ENCODE assay signal across 8 cellular contexts in genomic region chr20:2692036-2692885, GRCh38. TPM values are rescaled to one million over a fixed set of nuclear protein-coding genes. Genes with fewer than 3 reads are reported as not detected.
DNase-seq lines count a peak whose midpoint lies in the region; ATAC-seq and TF ChIP-seq lines count a peak whose summit lies in the region.

Gene EBF4, plus strand, starts transcription at chr20:2692780. Its CDS starts 866 bp downstream, at chr20:2693646.

- ATAC-seq in natural killer cell (peak in 2 of 3 donors; percentile 19 to 20), GM19467 (IDR thresholded peaks at IDR 0.05; ENCODE audit: unreplicated experiment) (no peak), HG03196 (IDR thresholded peaks at IDR 0.05; ENCODE audit: unreplicated experiment) (no peak)

- DNase-seq in DMS53 treated with DMSO at 0.1 percent for 48 hours (lab: John Stamatoyannopoulos, UW; ENCODE audit: unreplicated experiment) (peak; percentile 25), M059J (ENCODE audit: low read depth) (peak; percentile 21), fibroblast of pulmonary artery (ENCODE audit: low read depth) (peak; percentile 34), natural killer cell (peak; percentile 44), UCSD-AML1 (lab: John Stamatoyannopoulos, UW; ENCODE audit: unreplicated experiment) (no peak)
- DNase-seq in activated T-helper 1 cell treated with anti-CD3 and anti-CD28 coated beads, Interleukin-12 subunit alpha, Interleukin-12 subunit beta, Interleukin-2, Interleukin-4 antibody, amounts not matched to agents 30 ng/mL and 10 ng/mL and 1 ng/mL, durations not matched to agents 14 hours and 24 hours and 36 hours (ENCODE audit: low spot score), result no peak

- H3K4me3 ChIP-seq in fibroblast of pulmonary artery (replicated peaks; ENCODE audit: low read depth, low read length), result peak within 1 kb of the TSS; percentile 38

- H3K36me3 Mint-ChIP-seq in activated T-helper 1 cell treated with anti-CD3 and anti-CD28 coated beads, Interleukin-12 subunit alpha, Interleukin-12 subunit beta, Interleukin-2, Interleukin-4 antibody, amounts not matched to agents 30 ng/mL and 10 ng/mL and 1 ng/mL, durations not matched to agents 14 hours and 24 hours and 36 hours (ENCODE audit: low read depth), result peaks cover 7% of the 10 kb centered on the region
- no peaks in the 10 kb centered on the region for H3K36me3 Mint-ChIP-seq in natural killer cell

- H3K27ac Mint-ChIP-seq in activated T-helper 1 cell treated with anti-CD3 and anti-CD28 coated beads, Interleukin-12 subunit alpha, Interleukin-12 subunit beta, Interleukin-2, Interleukin-4 antibody, amounts not matched to agents 30 ng/mL and 10 ng/mL and 1 ng/mL, durations not matched to agents 14 hours and 24 hours and 36 hours, result peak within 1 kb of the TSS; percentile 83
- peak within 1 kb of the TSS; percentile 93 for H3K27ac Mint-ChIP-seq in natural killer cell

- intact Hi-C loops in activated T-helper 1 cell treated with anti-CD3 and anti-CD28 coated beads, Interleukin-12 subunit alpha, Interleukin-12 subunit beta, Interleukin-2, Interleukin-4 antibody, amounts not matched to agents 30 ng/mL and 10 ng/mL and 1 ng/mL, durations not matched to agents 14 hours and 24 hours and 36 hours (cut with micrococcal nuclease), result no loop called here
- intact Hi-C loops in natural killer cell (cut with micrococcal nuclease), result no loop called here

- peaks cover 35% of the 10 kb centered on the region for H3K4me1 Mint-ChIP-seq in activated T-helper 1 cell treated with anti-CD3 and anti-CD28 coated beads, Interleukin-12 subunit alpha, Interleukin-12 subunit beta, Interleukin-2, Interleukin-4 antibody, amounts not matched to agents 30 ng/mL and 10 ng/mL and 1 ng/mL, durations not matched to agents 14 hours and 24 hours and 36 hours (ENCODE audit: low read depth)
- peaks cover 32 to 50% of the 10 kb centered on the region in 2 donors for H3K4me1 Mint-ChIP-seq in natural killer cell

- H3K27me3 Mint-ChIP-seq in activated T-helper 1 cell treated with anti-CD3 and anti-CD28 coated beads, Interleukin-12 subunit alpha, Interleukin-12 subunit beta, Interleukin-2, Interleukin-4 antibody, amounts not matched to agents 30 ng/mL and 10 ng/mL and 1 ng/mL, durations not matched to agents 14 hours and 24 hours and 36 hours (ENCODE audit: insufficient read depth), result peaks cover 36% of the 10 kb centered on the region
- H3K27me3 Mint-ChIP-seq in natural killer cell (ENCODE audit: low read depth in 2 of 2), result peaks cover 0 to 41% of the 10 kb centered on the region in 2 donors

- H3K9me3 Mint-ChIP-seq in activated T-helper 1 cell treated with anti-CD3 and anti-CD28 coated beads, Interleukin-12 subunit alpha, Interleukin-12 subunit beta, Interleukin-2, Interleukin-4 antibody, amounts not matched to agents 30 ng/mL and 10 ng/mL and 1 ng/mL, durations not matched to agents 14 hours and 24 hours and 36 hours, result no peaks in the 10 kb centered on the region
- no peaks in the 10 kb centered on the region for H3K9me3 Mint-ChIP-seq in natural killer cell

- TF ChIP-seq CTCF in fibroblast of pulmonary artery (IDR thresholded peaks at IDR 0.05; ENCODE audit: low read length, missing control alignments) (no peak), natural killer cell (IDR thresholded peaks at IDR 0.05) (no peak)

- peak within 1 kb of the TSS; percentile 91 for H3K4me3 Mint-ChIP-seq in activated T-helper 1 cell treated with anti-CD3 and anti-CD28 coated beads, Interleukin-12 subunit alpha, Interleukin-12 subunit beta, Interleukin-2, Interleukin-4 antibody, amounts not matched to agents 30 ng/mL and 10 ng/mL and 1 ng/mL, durations not matched to agents 14 hours and 24 hours and 36 hours
- peak within 1 kb of the TSS; percentile 94 for H3K4me3 Mint-ChIP-seq in natural killer cell

RNA-seq across cellular contexts. Expression of gene EBF4, which starts in this region (rescaled TPM):
- 1.1 and 1.5 TPM in 2 replicates for total RNA-seq in M059J (2014; rRNA removed; shearing (Covaris generic))
- total RNA-seq in activated T-helper 1 cell treated with anti-CD3 and anti-CD28 coated beads, Interleukin-12 subunit alpha, Interleukin-12 subunit beta, Interleukin-2, Interleukin-4 antibody, amounts not matched to agents 30 ng/mL and 10 ng/mL and 1 ng/mL, durations not matched to agents 14 hours and 24 hours and 36 hours, result 12.3 and 12.6 TPM in 2 replicates
- 10 to 100 TPM; 17.1 to 21.7 (median 20.4) TPM for total RNA-seq in natural killer cell

Comparison
In these comparisons a context has a peak if more than half of its experiments do, and no peak if none do; other contexts are left out.
1. DNase-seq: peak in DMS53 treated with DMSO at 0.1 percent for 48 hours (single experiment), M059J (single experiment), fibroblast of pulmonary artery (single experiment) and natural killer cell (single experiment); none in activated T-helper 1 cell treated with anti-CD3 and anti-CD28 coated beads, Interleukin-12 subunit alpha, Interleukin-12 subunit beta, Interleukin-2, Interleukin-4 antibody, amounts not matched to agents 30 ng/mL and 10 ng/mL and 1 ng/mL, durations not matched to agents 14 hours and 24 hours and 36 hours (single experiment) and UCSD-AML1 (single experiment).
2. ATAC-seq: peak in natural killer cell (2 of 3); none in GM19467 (single experiment) and HG03196 (single experiment).